Comparison of ENCODE assay signal across 12 cellular contexts in the genomic region with DNA sequence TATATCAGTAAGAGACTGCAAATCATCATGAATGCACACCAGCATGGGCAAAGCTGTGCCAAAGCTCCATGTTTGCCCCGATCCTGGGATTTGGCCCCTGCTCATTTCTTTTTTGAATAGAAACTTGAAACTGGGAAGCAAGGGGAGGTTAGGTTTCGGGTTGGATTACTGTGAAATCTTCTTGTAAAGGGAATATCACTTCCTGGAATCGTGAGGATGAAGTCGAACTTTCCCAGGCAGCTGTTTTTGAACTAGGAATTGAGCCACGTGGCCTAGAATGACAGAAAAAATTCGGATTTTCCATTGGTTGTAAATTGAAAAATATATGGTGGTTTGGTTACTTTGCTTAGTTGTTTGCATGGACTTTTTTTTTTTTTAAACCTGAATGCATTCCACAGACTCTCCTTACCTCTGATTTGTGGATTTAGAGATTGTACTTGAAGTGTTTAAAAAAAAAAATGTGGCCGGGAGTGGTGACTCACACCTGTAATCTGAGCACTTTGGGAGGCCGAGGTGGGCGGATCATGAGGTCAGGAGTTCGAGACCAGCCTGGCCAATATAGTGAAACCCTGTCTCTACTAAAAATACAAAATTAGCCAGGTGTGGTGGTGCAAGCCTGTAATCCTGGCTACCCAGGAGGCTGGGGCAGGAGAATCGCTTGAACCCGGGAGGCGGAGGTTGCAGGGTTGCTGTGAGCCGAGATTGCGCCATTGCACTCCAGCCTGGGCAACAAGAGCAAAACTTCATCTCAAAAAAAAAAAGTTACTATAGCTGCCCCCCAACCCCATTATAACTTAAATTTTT. TPM values are rescaled to one million over a fixed set of nuclear protein-coding genes. Genes with fewer than 3 reads are reported as not detected.
DNase-seq lines count a peak whose midpoint lies in the region; ATAC-seq and TF ChIP-seq lines count a peak whose summit lies in the region.
"Had no signal": no experiment of that assay in that cellular context is flagged by ENCODE, and none has a peak within 500 bp of the region (broad histone marks: within the 10 kb centered on the region; RNA-seq: fewer than 3 reads in every experiment).

No MANE protein-coding gene starts in this region.

- dilution Hi-C loops in IMR-90 (cut with HindIII; ENCODE audit: low sequenced_read_pairs, unreplicated experiment): no loop called here

- H3K36me3 Mint-ChIP-seq in dendritic cell treated with granulocyte-macrophage colony-stimulating factor and Interleukin-4, amounts not matched to agents 40 ng/mL and 50 ng/mL, for 4 days (ENCODE audit: low read depth): no peaks in the 10 kb centered on the region
- H3K36me3 Mint-ChIP-seq in T-helper 2 cell treated with Interferon-gamma antibody and Interleukin-4, amounts not matched to agents 5 μg/mL and 100 μg/mL, for 36 hours (ENCODE audit: low read depth): no peaks in the 10 kb centered on the region
- H3K36me3 Mint-ChIP-seq: CD4-positive, CD25-positive, alpha-beta regulatory T cell; immature natural killer cell had no signal

- TF ChIP-seq POLR2A in IMR-90 (IDR thresholded peaks at IDR 0.05; ENCODE audit: low read depth, low read length): no peak

- no peak overlapping the region for H3K4me2 ChIP-seq in IMR-90 (ENCODE audit: low read depth, low read length)

- H3K4ac ChIP-seq in IMR-90 (ENCODE audit: low read depth, low read length): peak overlapping the region; percentile 73

- peak; percentile 68 for DNase-seq in EH (ENCODE audit: low read depth)
- peak; percentile 62 for DNase-seq in IMR-90
- DNase-seq in posterior vena cava (ENCODE audit: low spot score): peak; percentile 42
- no peak for DNase-seq in T-helper 2 cell treated with Interferon-gamma antibody and Interleukin-4, amounts not matched to agents 5 μg/mL and 100 μg/mL, for 36 hours (ENCODE audit: low spot score)
- no peak for DNase-seq in NCI-H526 (lab: John Stamatoyannopoulos, UW)
- DNase-seq in iPS-NIHi11 (ENCODE audit: low spot score): no peak
- DNase-seq: activated naive CD4-positive, alpha-beta T cell; effector memory CD4-positive, alpha-beta T cell had no signal

- intact Hi-C loops in IMR-90 (cut with micrococcal nuclease) (loop anchor here (2.0 kb wide), 1 partner anchor 59 kb away; a partner anchor contains a TSS), posterior vena cava (cut with DNase I) (no loop called here)
- intact Hi-C loops in dendritic cell treated with granulocyte-macrophage colony-stimulating factor and Interleukin-4, amounts not matched to agents 40 ng/mL and 50 ng/mL, for 4 days (cut with micrococcal nuclease): loop anchor here (1.0 kb wide), 1 partner anchor 65 kb away; no protein-coding TSS in a partner anchor

- peak overlapping the region; percentile 66 for H2AFZ ChIP-seq in IMR-90 (replicated peaks; ENCODE audit: low read length, poor library complexity)

- H2BK120ac ChIP-seq in IMR-90 (ENCODE audit: low read depth, low read length): no peak overlapping the region

- peaks cover 26% of the 10 kb centered on the region for H3K4me1 Mint-ChIP-seq in dendritic cell treated with granulocyte-macrophage colony-stimulating factor and Interleukin-4, amounts not matched to agents 40 ng/mL and 50 ng/mL, for 4 days (ENCODE audit: low read depth)
- H3K4me1 Mint-ChIP-seq in T-helper 2 cell treated with Interferon-gamma antibody and Interleukin-4, amounts not matched to agents 5 μg/mL and 100 μg/mL, for 36 hours (ENCODE audit: low read depth): peaks cover 11% of the 10 kb centered on the region

- H2BK5ac ChIP-seq in IMR-90 (ENCODE audit: low read depth, low read length, poor library complexity, severe bottlenecking): peak overlapping the region; percentile 59

- 0 out of 2 replicates have a peak overlapping the region, but pooled peaks have one; percentile 69 for H2BK20ac ChIP-seq in IMR-90 (ENCODE audit: low read depth, low read length)

- peak overlapping the region; percentile 41; the same call in 1 of the 2 replicates for H4K5ac ChIP-seq in IMR-90 (ENCODE audit: low read depth, low read length)

- no peaks in the 10 kb centered on the region for H3K9me3 Mint-ChIP-seq in dendritic cell treated with granulocyte-macrophage colony-stimulating factor and Interleukin-4, amounts not matched to agents 40 ng/mL and 50 ng/mL, for 4 days
- H3K9me3 Mint-ChIP-seq in T-helper 2 cell treated with Interferon-gamma antibody and Interleukin-4, amounts not matched to agents 5 μg/mL and 100 μg/mL, for 36 hours: no peaks in the 10 kb centered on the region
- H3K9me3 Mint-ChIP-seq: CD4-positive, CD25-positive, alpha-beta regulatory T cell; immature natural killer cell had no signal

- no peak overlapping the region for H2AK9ac ChIP-seq in IMR-90 (replicated peaks; ENCODE audit: low read depth, low read length, poor library complexity)

- no peak for TF ChIP-seq RAD21 in IMR-90 (IDR thresholded peaks at IDR 0.05; ENCODE audit: low read length)

- H3K23ac ChIP-seq in IMR-90 (ENCODE audit: low read depth, low read length): no peak overlapping the region

- peak overlapping the region; percentile 55 for H3K27ac Mint-ChIP-seq in dendritic cell treated with granulocyte-macrophage colony-stimulating factor and Interleukin-4, amounts not matched to agents 40 ng/mL and 50 ng/mL, for 4 days
- H3K27ac Mint-ChIP-seq in T-helper 2 cell treated with Interferon-gamma antibody and Interleukin-4, amounts not matched to agents 5 μg/mL and 100 μg/mL, for 36 hours: no peak overlapping the region
- H3K27ac Mint-ChIP-seq: immature natural killer cell had no signal

- peak overlapping the region; percentile 91; the same call in 1 of the 2 replicates for H3K18ac ChIP-seq in IMR-90 (ENCODE audit: low read depth, low read length)

- H2AK5ac ChIP-seq in IMR-90 (ENCODE audit: low read depth, low read length): peak overlapping the region; percentile 52; the same call in 1 of the 2 replicates

- no peak overlapping the region for H3K4me3 Mint-ChIP-seq in dendritic cell treated with granulocyte-macrophage colony-stimulating factor and Interleukin-4, amounts not matched to agents 40 ng/mL and 50 ng/mL, for 4 days
- no peak overlapping the region for H3K4me3 Mint-ChIP-seq in T-helper 2 cell treated with Interferon-gamma antibody and Interleukin-4, amounts not matched to agents 5 μg/mL and 100 μg/mL, for 36 hours
- H3K4me3 Mint-ChIP-seq: CD4-positive, CD25-positive, alpha-beta regulatory T cell; immature natural killer cell had no signal

- H3K36me3 ChIP-seq in IMR-90 (ENCODE audit: control insufficient read depth, insufficient read depth, low read length): no peaks in the 10 kb centered on the region

- no peak for TF ChIP-seq CTCF in IMR-90 (conservative IDR thresholded peaks at IDR 0.05; ENCODE audit: low read depth, low read length)

- H3K27ac ChIP-seq in IMR-90 (ENCODE audit: insufficient read depth, low read length): no peak overlapping the region; the same call in 1 of the 2 replicates

- peaks cover 12% of the 10 kb centered on the region for H3K4me1 ChIP-seq in IMR-90 (ENCODE audit: control insufficient read depth, insufficient read depth, low read length)

- no peak overlapping the region for H3K56ac ChIP-seq in IMR-90 (ENCODE audit: extremely low read depth, insufficient read depth, low read length)

- no peak overlapping the region for H3K14ac ChIP-seq in IMR-90 (replicated peaks; ENCODE audit: low read depth, low read length)

- no TSS peak for BruUV-seq in IMR-90 (replicated peaks; lab: Mats Ljungman, UMichigan)

- peak overlapping the region in 1 of 2 experiments; percentile 52; a peak in 1 of 4 replicates for H4K8ac ChIP-seq in IMR-90 (ENCODE audit: low read depth in 2 of 2, low read length in 2 of 2)

- no peaks in the 10 kb centered on the region for H3K79me1 ChIP-seq in IMR-90 (ENCODE audit: low read depth in 1 of 2, low read length in 2 of 2)

- peaks cover 8% of the 10 kb centered on the region for H3K27me3 Mint-ChIP-seq in dendritic cell treated with granulocyte-macrophage colony-stimulating factor and Interleukin-4, amounts not matched to agents 40 ng/mL and 50 ng/mL, for 4 days
- peaks cover 19% of the 10 kb centered on the region for H3K27me3 Mint-ChIP-seq in T-helper 2 cell treated with Interferon-gamma antibody and Interleukin-4, amounts not matched to agents 5 μg/mL and 100 μg/mL, for 36 hours (ENCODE audit: low read depth)

- no peaks in the 10 kb centered on the region for H3K9me3 ChIP-seq in IMR-90 (ENCODE audit: control insufficient read depth, insufficient read depth, low read length)

- 96% methylated on average over 4 of the region's 15 CpGs; no CpG with 5 or more reads in 1 of the 2 experiments for WGBS in IMR-90 (ENCODE audit: extremely low coverage in 2 of 2, insufficient read length in 1 of 2), 2 experiments

- peaks cover 7% of the 10 kb centered on the region for H3K9me1 ChIP-seq in IMR-90 (ENCODE audit: insufficient read depth, low read length)

- peak overlapping the region; percentile 84; the same call in 1 of the 3 replicates for H2BK15ac ChIP-seq in IMR-90 (ENCODE audit: low read depth, low read length)

- H3K4me3 ChIP-seq in IMR-90 (ENCODE audit: insufficient read depth, low read depth, low read length): no peak overlapping the region

- H4K91ac ChIP-seq in IMR-90 (ENCODE audit: insufficient read depth, low read depth, low read length): no peak overlapping the region

- CTCF ChIA-PET in IMR-90 (lab: Yijun Ruan, JAX): interaction anchor here (0.6 to 1.9 kb wide), 16 partner anchors 7 to 214 kb away, joined by 3 to 14 read pairs (median 4); a partner anchor contains a TSS

- H3K9ac ChIP-seq in IMR-90 (ENCODE audit: low read depth, low read length): no peak overlapping the region

- ATAC-seq in IMR-90 (ENCODE audit: low read depth): no peak
- no peak for ATAC-seq in GM21526 (IDR thresholded peaks at IDR 0.05; ENCODE audit: low FRiP score, unreplicated experiment)

- POLR2A ChIA-PET in IMR-90 (lab: Charles Lee; ENCODE audit: unreplicated experiment): no interaction called here

- in situ Hi-C loops in IMR-90 (cut with MboI; ENCODE audit: low sequenced_read_pairs): no loop called here

- H4K20me1 ChIP-seq in IMR-90 (ENCODE audit: insufficient read depth, low read length): no peaks in the 10 kb centered on the region

- no peaks in the 10 kb centered on the region for H3K27me3 ChIP-seq in IMR-90 (ENCODE audit: control insufficient read depth, insufficient read depth, low read length)

TF ChIP-seq in IMR-90, 13 proteins besides CTCF, POLR2A, EP300 and RAD21:
- no peak for TF ChIP-seq RCOR1 (IDR thresholded peaks at IDR 0.05; ENCODE audit: insufficient replicate concordance, low read length)

RNA-seq across cellular contexts. Expression of a gene that starts 32.1 kb away (rescaled TPM):
- total RNA-seq in IMR-90 (2012; rRNA removed): 0.18 and 0.56 TPM in 2 replicates
- polyA plus RNA-seq in IMR-90 (2012; rRNA removed): 0.21 and 0.26 TPM in 2 replicates
- 0.03 and 0.04 TPM in 2 replicates for polyA plus RNA-seq in IMR-90 (2012; cell fraction: cytosol; rRNA removed)
- 0.29 and 1.5 TPM in 2 replicates for polyA plus RNA-seq in IMR-90 (2012; cell fraction: nucleus; rRNA removed; ENCODE audit: low replicate concordance)
- total RNA-seq in posterior vena cava: 1 to 10 TPM; 1.9 to 2.3 TPM

RNA-seq across cellular contexts. Expression of a gene that starts 59.7 kb away (rescaled TPM):
- 2.0 and 2.2 TPM in 2 replicates for total RNA-seq in IMR-90 (2012; rRNA removed)
- 2.4 and 2.5 TPM in 2 replicates for polyA plus RNA-seq in IMR-90 (2012; rRNA removed)
- 2.4 TPM in 2 replicates for polyA plus RNA-seq in IMR-90 (2012; cell fraction: cytosol; rRNA removed)
- 2.3 and 3.4 TPM in 2 replicates for polyA plus RNA-seq in IMR-90 (2012; cell fraction: nucleus; rRNA removed; ENCODE audit: low replicate concordance)
- total RNA-seq in posterior vena cava: 10 to 100 TPM; 25.0 to 55.4 TPM

Comparison
In these comparisons a context has a peak if more than half of its experiments do, and no peak if none do; other contexts are left out.
1. DNase-seq: peak in EH (single experiment), IMR-90 (single experiment) and posterior vena cava (single experiment); none in T-helper 2 cell treated with Interferon-gamma antibody and Interleukin-4, amounts not matched to agents 5 μg/mL and 100 μg/mL, for 36 hours (single experiment), NCI-H526 (0 of 2) and iPS-NIHi11 (single experiment).
2. intact Hi-C loops: an anchor here in IMR-90 (2.0 kb wide) and dendritic cell treated with granulocyte-macrophage colony-stimulating factor and Interleukin-4, amounts not matched to agents 40 ng/mL and 50 ng/mL, for 4 days (1.0 kb wide); none called in posterior vena cava.